In genomic region chrX:49309401-49309981, GRCh38 we compare ENCODE assay signal across 9 cellular contexts. TPM values are rescaled to one million over a fixed set of nuclear protein-coding genes. Genes with fewer than 3 reads are reported as not detected.
DNase-seq lines count a peak whose midpoint lies in the region; ATAC-seq and TF ChIP-seq lines count a peak whose summit lies in the region.
"Had no signal": no experiment of that assay in that cellular context is flagged by ENCODE, and none has a peak within 500 bp of the region (broad histone marks: within the 10 kb centered on the region; RNA-seq: fewer than 3 reads in every experiment).

No MANE protein-coding gene starts in this region.

- no peaks in the 10 kb centered on the region for H3K36me3 Mint-ChIP-seq in activated CD4-positive, alpha-beta T cell treated with anti-CD3 and anti-CD28 coated beads, Interleukin-2, amount 10 ng/mL, durations not matched to agents 7 days and 5 days (ENCODE audit: low read depth)

- TF ChIP-seq POLR2A in breast epithelium (IDR thresholded peaks at IDR 0.05) (no peak), thyroid gland (IDR thresholded peaks at IDR 0.05) (no peak)

- H3K27me3 ChIP-seq in breast epithelium (peaks cover 0 to 16% of the 10 kb centered on the region in 2 donors), left lung (no peaks in the 10 kb centered on the region), thyroid gland (no peaks in the 10 kb centered on the region)

- peak; percentile 14 for DNase-seq in activated CD4-positive, alpha-beta T cell treated with anti-CD3 and anti-CD28 coated beads, Interleukin-2, amount 10 ng/mL, durations not matched to agents 7 days and 5 days
- no peak for DNase-seq in activated CD4-positive, alpha-beta T cell treated with anti-CD3 and anti-CD28 coated beads, Interleukin-2, amount 50 U/mL, for 48 hours
- DNase-seq in breast epithelium (ENCODE audit: low spot score in 2 of 2) (no peak), left lung (no peak), thyroid gland (peak; percentile 20 to 33), T1000 (lab: John Stamatoyannopoulos, UW) (no peak)

- H3K4me1 Mint-ChIP-seq in activated CD4-positive, alpha-beta T cell treated with anti-CD3 and anti-CD28 coated beads, Interleukin-2, amount 10 ng/mL, durations not matched to agents 7 days and 5 days: peaks cover 25% of the 10 kb centered on the region

- H3K4me3 Mint-ChIP-seq in activated CD4-positive, alpha-beta T cell treated with anti-CD3 and anti-CD28 coated beads, Interleukin-2, amount 10 ng/mL, durations not matched to agents 7 days and 5 days: peak overlapping the region; percentile 70

- ATAC-seq in left lung (peak; percentile 58), GM21723 (IDR thresholded peaks at IDR 0.05; ENCODE audit: unreplicated experiment) (no peak), HG03159 (IDR thresholded peaks at IDR 0.05; ENCODE audit: unreplicated experiment) (no peak)

- 5 to 8% methylated on average over 8 of the region's 8 CpGs for WGBS in thyroid gland, 2 donors

- POLR2A ChIA-PET in activated CD4-positive, alpha-beta T cell treated with anti-CD3 and anti-CD28 coated beads, Interleukin-2, amount 10 ng/mL, durations not matched to agents 7 days and 5 days (lab: Charles Lee): no interaction called here

- H3K27ac Mint-ChIP-seq in activated CD4-positive, alpha-beta T cell treated with anti-CD3 and anti-CD28 coated beads, Interleukin-2, amount 10 ng/mL, durations not matched to agents 7 days and 5 days: peak overlapping the region; percentile 95

- CTCF ChIA-PET in activated CD4-positive, alpha-beta T cell treated with anti-CD3 and anti-CD28 coated beads, Interleukin-2, amount 10 ng/mL, durations not matched to agents 7 days and 5 days (lab: Charles Lee): no interaction called here

- H3K27ac ChIP-seq in breast epithelium (peak overlapping the region; percentile 45 to 72), left lung (peak overlapping the region in 1 of 2 donors; percentile 73), thyroid gland (peak overlapping the region; percentile 52 to 85 (median 54))

- H3K4me3 ChIP-seq in breast epithelium (peak overlapping the region; percentile 35 to 63 (median 42)), left lung (peak overlapping the region; percentile 5 to 30), thyroid gland (replicated peaks in 1 of 3) (peak overlapping the region in 2 of 3 donors; percentile 7 to 32)

- H3K36me3 ChIP-seq in breast epithelium: no peaks in the 10 kb centered on the region
- no peaks in the 10 kb centered on the region for H3K36me3 ChIP-seq in left lung
- H3K36me3 ChIP-seq in thyroid gland: no peaks in the 10 kb centered on the region

- H3K4me1 ChIP-seq in breast epithelium (no peaks in the 10 kb centered on the region), left lung (no peaks in the 10 kb centered on the region), thyroid gland (no peaks in the 10 kb centered on the region)

- no peaks in the 10 kb centered on the region for H3K27me3 Mint-ChIP-seq in activated CD4-positive, alpha-beta T cell treated with anti-CD3 and anti-CD28 coated beads, Interleukin-2, amount 10 ng/mL, durations not matched to agents 7 days and 5 days

- no peaks in the 10 kb centered on the region for H3K9me3 ChIP-seq in breast epithelium
- no peaks in the 10 kb centered on the region for H3K9me3 ChIP-seq in left lung
- no peaks in the 10 kb centered on the region for H3K9me3 ChIP-seq in thyroid gland

- intact Hi-C loops in breast epithelium (cut with DNase I; ENCODE audit: low total_unique reads): no loop called here
- intact Hi-C loops in left lung (cut with DNase I): no loop called here
- intact Hi-C loops in thyroid gland (cut with DNase I): no loop called here

- H3K9me3 Mint-ChIP-seq in activated CD4-positive, alpha-beta T cell treated with anti-CD3 and anti-CD28 coated beads, Interleukin-2, amount 10 ng/mL, durations not matched to agents 7 days and 5 days: no peaks in the 10 kb centered on the region

- TF ChIP-seq CTCF in breast epithelium (IDR thresholded peaks at IDR 0.05) (no peak), left lung (IDR thresholded peaks at IDR 0.05) (no peak), thyroid gland (IDR thresholded peaks at IDR 0.05) (no peak)

RNA-seq across cellular contexts. Expression of gene GAGE10, which starts 6.0 kb away (rescaled TPM):
- total RNA-seq in activated CD4-positive, alpha-beta T cell treated with anti-CD3 and anti-CD28 coated beads, Interleukin-2, amount 10 ng/mL, durations not matched to agents 7 days and 5 days: not detected
- total RNA-seq in breast epithelium (not detected), left lung (not detected), thyroid gland (not detected)
- total RNA-seq: subcutaneous adipose tissue had no signal

RNA-seq across cellular contexts. Expression of gene GAGE12J, which starts 12.3 kb away (rescaled TPM):
- not detected for total RNA-seq in activated CD4-positive, alpha-beta T cell treated with anti-CD3 and anti-CD28 coated beads, Interleukin-2, amount 10 ng/mL, durations not matched to agents 7 days and 5 days
- not detected for total RNA-seq in breast epithelium
- not detected for total RNA-seq in left lung
- not detected for total RNA-seq in thyroid gland
- total RNA-seq: subcutaneous adipose tissue had no signal

RNA-seq across cellular contexts. Expression of gene GAGE13, which starts 21.9 kb away (rescaled TPM):
- total RNA-seq in activated CD4-positive, alpha-beta T cell treated with anti-CD3 and anti-CD28 coated beads, Interleukin-2, amount 10 ng/mL, durations not matched to agents 7 days and 5 days: not detected
- total RNA-seq in breast epithelium (not detected), left lung (not detected), thyroid gland (not detected)
- total RNA-seq: subcutaneous adipose tissue had no signal

RNA-seq across cellular contexts. Expression of gene PPP1R3F, which starts 39.9 kb away (rescaled TPM):
- total RNA-seq in activated CD4-positive, alpha-beta T cell treated with anti-CD3 and anti-CD28 coated beads, Interleukin-2, amount 10 ng/mL, durations not matched to agents 7 days and 5 days: 10 to 100 TPM; 11.2 to 12.3 TPM
- total RNA-seq in breast epithelium: 1 to 10 TPM; 5.9 to 7.9 (median 7.2) TPM
- 1 to 10 TPM; 4.5 to 5.0 TPM for total RNA-seq in left lung
- 10 to 100 TPM in 3 of 4 donors, 1 to 10 TPM in 1; 7.7 to 15.7 (median 12.5) TPM for total RNA-seq in thyroid gland

RNA-seq across cellular contexts. Expression of gene FOXP3, which starts 45.0 kb away (rescaled TPM):
- total RNA-seq in activated CD4-positive, alpha-beta T cell treated with anti-CD3 and anti-CD28 coated beads, Interleukin-2, amount 10 ng/mL, durations not matched to agents 7 days and 5 days: 10 to 100 TPM; 12.8 to 13.0 TPM
- total RNA-seq in breast epithelium: under 1 TPM in 1 of 3 donors, not detected in 2; 0.16 TPM
- under 1 TPM; 0.29 to 0.45 TPM for total RNA-seq in left lung
- under 1 TPM in 2 of 4 donors, not detected in 2; 0.11 to 0.13 TPM for total RNA-seq in thyroid gland

Comparison
In these comparisons a context has a peak if more than half of its experiments do, and no peak if none do; other contexts are left out.
1. DNase-seq: peak in activated CD4-positive, alpha-beta T cell treated with anti-CD3 and anti-CD28 coated beads, Interleukin-2, amount 10 ng/mL, durations not matched to agents 7 days and 5 days (single experiment) and thyroid gland (2 of 2); none in activated CD4-positive, alpha-beta T cell treated with anti-CD3 and anti-CD28 coated beads, Interleukin-2, amount 50 U/mL, for 48 hours (0 of 2), breast epithelium (0 of 2), left lung (0 of 2) and T1000 (single experiment).
2. Peak in every context shown above with its lines, with median percentiles within 50 percentile points of each other: H3K4me3 ChIP-seq.